6 cellular contexts compared by ENCODE assay signal in genomic region chr7:130523519-130524125, GRCh38. TPM values are rescaled to one million over a fixed set of nuclear protein-coding genes. Genes with fewer than 3 reads are reported as not detected.
DNase-seq lines count a peak whose midpoint lies in the region; ATAC-seq and TF ChIP-seq lines count a peak whose summit lies in the region.
"Not testable (repeated sequence)": the region's sequence is repeated elsewhere in the genome, so short reads cannot be mapped to it uniquely, and the experiment has no call there.

No MANE protein-coding gene starts in this region.

- DNase-seq in activated CD8-positive, alpha-beta T cell treated with anti-CD3 and anti-CD28 coated beads for 36 hours; central memory CD8-positive, alpha-beta T cell (ENCODE audit: low spot score in 2 of 2): not testable (repeated sequence)
- DNase-seq in islet precursor cell (peak; percentile 31), putamen (ENCODE audit: low spot score) (peak; percentile 31)

- intact Hi-C loops in activated CD8-positive, alpha-beta T cell treated with anti-CD3 and anti-CD28 coated beads for 36 hours (cut with micrococcal nuclease) = not testable (repeated sequence)

- H3K36me3 Mint-ChIP-seq in activated CD8-positive, alpha-beta T cell treated with anti-CD3 and anti-CD28 coated beads for 36 hours (ENCODE audit: low read depth); activated T-helper 17 cell treated with anti-CD3 and anti-CD28 coated beads, Interleukin-2, amount 50 U/mL, for 72 hours (ENCODE audit: low read depth); central memory CD8-positive, alpha-beta T cell (ENCODE audit: insufficient read depth): not testable (repeated sequence)

- H3K9me3 Mint-ChIP-seq in activated CD8-positive, alpha-beta T cell treated with anti-CD3 and anti-CD28 coated beads for 36 hours; activated T-helper 17 cell treated with anti-CD3 and anti-CD28 coated beads, Interleukin-2, amount 50 U/mL, for 72 hours; central memory CD8-positive, alpha-beta T cell: not testable (repeated sequence)

- H3K27ac Mint-ChIP-seq in activated CD8-positive, alpha-beta T cell treated with anti-CD3 and anti-CD28 coated beads for 36 hours; activated T-helper 17 cell treated with anti-CD3 and anti-CD28 coated beads, Interleukin-2, amount 50 U/mL, for 72 hours; central memory CD8-positive, alpha-beta T cell (ENCODE audit: low read depth): not testable (repeated sequence)

- H3K9me3 ChIP-seq in KOPT-K1 (ENCODE audit: insufficient read depth, low read length, poor library complexity, severe bottlenecking) = not testable (repeated sequence)

- not testable (repeated sequence) for H3K4me3 Mint-ChIP-seq in activated CD8-positive, alpha-beta T cell treated with anti-CD3 and anti-CD28 coated beads for 36 hours; activated T-helper 17 cell treated with anti-CD3 and anti-CD28 coated beads, Interleukin-2, amount 50 U/mL, for 72 hours; central memory CD8-positive, alpha-beta T cell

- peak; percentile 68 for ATAC-seq in activated CD8-positive, alpha-beta T cell treated with anti-CD3 and anti-CD28 coated beads for 36 hours
- peak; percentile 52 for ATAC-seq in activated T-helper 17 cell treated with anti-CD3 and anti-CD28 coated beads, Interleukin-2, amount 50 U/mL, for 72 hours (replicated peaks)
- ATAC-seq in central memory CD8-positive, alpha-beta T cell (replicated peaks; ENCODE audit: extremely low read depth, poor library complexity, severe bottlenecking) = peak; percentile 36

- H3K36me3 ChIP-seq in KOPT-K1 (ENCODE audit: insufficient read depth, low read length) = not testable (repeated sequence)

- peak overlapping the region; percentile 11 for H3K27ac ChIP-seq in KOPT-K1 (ENCODE audit: low read depth, low read length, poor library complexity, severe bottlenecking)

- not testable (repeated sequence) for TF ChIP-seq CTCF in activated CD8-positive, alpha-beta T cell treated with anti-CD3 and anti-CD28 coated beads for 36 hours (IDR thresholded peaks at IDR 0.05)

- CTCF ChIA-PET in activated CD8-positive, alpha-beta T cell treated with anti-CD3 and anti-CD28 coated beads for 36 hours (lab: Charles Lee) = not testable (repeated sequence)

- POLR2A ChIA-PET in activated CD8-positive, alpha-beta T cell treated with anti-CD3 and anti-CD28 coated beads for 36 hours (lab: Charles Lee) = not testable (repeated sequence)

- H3K27me3 Mint-ChIP-seq in activated CD8-positive, alpha-beta T cell treated with anti-CD3 and anti-CD28 coated beads for 36 hours; activated T-helper 17 cell treated with anti-CD3 and anti-CD28 coated beads, Interleukin-2, amount 50 U/mL, for 72 hours; central memory CD8-positive, alpha-beta T cell: not testable (repeated sequence)

- not testable (repeated sequence) for H3K4me1 Mint-ChIP-seq in activated CD8-positive, alpha-beta T cell treated with anti-CD3 and anti-CD28 coated beads for 36 hours (ENCODE audit: low read depth); activated T-helper 17 cell treated with anti-CD3 and anti-CD28 coated beads, Interleukin-2, amount 50 U/mL, for 72 hours; central memory CD8-positive, alpha-beta T cell

RNA-seq across cellular contexts. Expression of gene MEST, which starts 31.7 kb away (rescaled TPM):
- 1 to 10 TPM; 6.8 to 9.2 TPM for total RNA-seq in activated CD8-positive, alpha-beta T cell treated with anti-CD3 and anti-CD28 coated beads for 36 hours
- 1 to 10 TPM in 1 of 2 donors, under 1 TPM in 1; 0.99 to 1.5 TPM for total RNA-seq in activated T-helper 17 cell treated with anti-CD3 and anti-CD28 coated beads, Interleukin-2, amount 50 U/mL, for 72 hours
